Comparison of ENCODE assay signal across 8 cellular contexts in genomic region chr10:97292097-97292861, GRCh38.
DNase-seq lines count a peak whose midpoint lies in the region; ATAC-seq and FAIRE-seq lines count a peak whose summit lies in the region.

ARHGAP19 (minus strand) TSS chr10:97292637; CDS start chr10:97292627, 10 bp downstream.

- DNase-seq in GM19239 (ENCODE audit: insufficient read length, low spot score) (peak; percentile 86), NCI-H524 treated with DMSO at 0.1 percent for 48 hours (lab: John Stamatoyannopoulos, UW) (peak; percentile 70), kidney glomerular epithelial cell (lab: John Stamatoyannopoulos, UW) (peak; percentile 99)
- peak; percentile 92 for DNase-seq in activated CD4-positive, alpha-beta T cell treated with anti-CD3 and anti-CD28 coated beads for 4 hours
- DNase-seq in stimulated activated CD4-positive, alpha-beta T cell treated with anti-CD3 and anti-CD28 coated beads, Interleukin-1b, Interleukin-23, amount 100 ng/mL, for 1 hour (ENCODE audit: low read depth in 2 of 2) = peak; percentile 73 to 79

- ATAC-seq in HG03457 (IDR thresholded peaks at IDR 0.05; ENCODE audit: unreplicated experiment) = peak; percentile 79

- peaks cover 32% of the 10 kb centered on the region for H3K36me3 ChIP-seq in BLaER1

- H3K4me2 ChIP-seq in BLaER1 = peak within 1 kb of the TSS; percentile 85

- H3K4me1 ChIP-seq in BLaER1 = peaks cover 28% of the 10 kb centered on the region

- peak within 1 kb of the TSS; percentile 87 for H3K27ac ChIP-seq in BLaER1

- peak within 1 kb of the TSS; percentile 89 for H3K9ac ChIP-seq in BLaER1

- FAIRE-seq in GM19239 (lab: Jason Lieb, UNC) (peak; percentile 99), colon (lab: Jason Lieb, UNC) (peak; percentile 94)

- H3K9me3 ChIP-seq in BLaER1 = no peaks in the 10 kb centered on the region

- peak within 1 kb of the TSS; percentile 85 for H3K4me3 ChIP-seq in BLaER1

- H3K27me3 ChIP-seq in BLaER1 = no peaks in the 10 kb centered on the region

- H4K20me1 ChIP-seq in BLaER1 = no peaks in the 10 kb centered on the region

Comparison
In these comparisons a context has a peak if more than half of its experiments do, and no peak if none do; other contexts are left out.
1. Peak in every context shown above with its lines: DNase-seq, ATAC-seq, H3K4me3 ChIP-seq and H3K27ac ChIP-seq.